7 cellular contexts compared by ENCODE assay signal in the genomic region with DNA sequence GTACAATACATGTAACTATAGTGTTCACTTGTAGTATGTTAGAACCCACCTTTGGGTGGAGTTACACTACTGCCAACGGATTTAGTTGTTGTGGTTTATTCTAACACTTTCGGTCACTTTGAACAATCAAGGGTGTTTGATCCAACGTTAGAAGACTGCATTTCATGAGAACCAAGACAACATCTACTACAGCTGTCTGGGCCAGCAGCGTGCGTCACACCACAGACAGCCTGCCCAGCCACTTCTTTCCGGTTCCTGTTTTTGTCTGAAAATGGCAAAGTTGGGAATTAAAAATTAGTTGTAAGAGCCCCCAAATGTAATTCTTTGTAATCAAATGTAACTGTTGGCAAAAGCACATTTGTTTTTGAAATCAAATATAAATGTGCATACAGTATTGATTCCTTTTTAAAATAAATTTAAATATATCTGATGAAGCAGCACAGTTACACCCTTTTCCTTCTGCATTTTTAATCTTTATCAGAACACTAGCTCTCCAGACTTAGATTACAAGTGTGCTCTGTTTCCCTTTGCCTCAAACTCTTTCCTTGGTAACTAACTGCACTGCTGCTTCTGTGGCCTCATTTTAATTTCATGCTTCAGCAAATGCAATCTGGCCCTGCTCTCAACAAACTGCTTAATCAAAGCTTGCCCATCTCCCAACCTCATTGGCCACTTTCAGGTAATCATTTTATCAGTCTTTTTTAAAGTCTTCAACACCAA.
DNase-seq lines count a peak whose midpoint lies in the region; ATAC-seq lines count a peak whose summit lies in the region.

No MANE protein-coding gene starts in this region.

- CTCF ChIA-PET in activated CD4-positive, alpha-beta memory T cell treated with anti-CD3 and anti-CD28 coated beads for 36 hours (lab: Charles Lee) = interaction anchor here (0.9 to 1.2 kb wide), 3 partner anchors 123 to 197 kb away, joined by 3 to 5 read pairs (median 3); no protein-coding TSS in a partner anchor

- peaks cover 12% of the 10 kb centered on the region for H3K9me3 Mint-ChIP-seq in activated CD4-positive, alpha-beta memory T cell treated with anti-CD3 and anti-CD28 coated beads for 36 hours

- H3K27me3 Mint-ChIP-seq in activated CD4-positive, alpha-beta memory T cell treated with anti-CD3 and anti-CD28 coated beads for 36 hours = no peaks in the 10 kb centered on the region

- DNase-seq in activated CD4-positive, alpha-beta memory T cell treated with anti-CD3 and anti-CD28 coated beads for 36 hours = peak; percentile 76
- peak; percentile 69 for DNase-seq in Right ventricle myocardium superior
- peak; percentile 51 for DNase-seq in stimulated activated CD4-positive, alpha-beta T cell treated with anti-CD3 and anti-CD28 coated beads, Interleukin-4, amount 100 ng/mL, for 1 hour
- DNase-seq in hepatic stellate cell (ENCODE audit: low spot score) = no peak
- DNase-seq in COLO668 (lab: John Stamatoyannopoulos, UW; ENCODE audit: unreplicated experiment) = no peak

- ATAC-seq in GM19463 (IDR thresholded peaks at IDR 0.05; ENCODE audit: unreplicated experiment) = peak; percentile 94
- ATAC-seq in HG03469 (IDR thresholded peaks at IDR 0.05; ENCODE audit: unreplicated experiment) = peak; percentile 89
- peak; percentile 69 for ATAC-seq in Right ventricle myocardium superior (ENCODE audit: poor library complexity)

- POLR2A ChIA-PET in activated CD4-positive, alpha-beta memory T cell treated with anti-CD3 and anti-CD28 coated beads for 36 hours (lab: Charles Lee) = interaction anchor here (0.6 to 1.5 kb wide), 2 partner anchors 179 to 1155 kb away, joined by 3 to 4 read pairs; no protein-coding TSS in a partner anchor

- intact Hi-C loops in activated CD4-positive, alpha-beta memory T cell treated with anti-CD3 and anti-CD28 coated beads for 36 hours (cut with micrococcal nuclease) = loop anchor here (1.0 to 5.0 kb wide), 8 partner anchors 17 to 185 kb away; no protein-coding TSS in a partner anchor
- intact Hi-C loops in Right ventricle myocardium superior (cut with DNase I) = no loop called here

- H3K4me1 Mint-ChIP-seq in activated CD4-positive, alpha-beta memory T cell treated with anti-CD3 and anti-CD28 coated beads for 36 hours (ENCODE audit: low read depth) = peaks cover 56% of the 10 kb centered on the region

- peak overlapping the region; percentile 87 for H3K27ac Mint-ChIP-seq in activated CD4-positive, alpha-beta memory T cell treated with anti-CD3 and anti-CD28 coated beads for 36 hours

- peak overlapping the region; percentile 25 for H3K4me3 Mint-ChIP-seq in activated CD4-positive, alpha-beta memory T cell treated with anti-CD3 and anti-CD28 coated beads for 36 hours

- no peaks in the 10 kb centered on the region for H3K36me3 Mint-ChIP-seq in activated CD4-positive, alpha-beta memory T cell treated with anti-CD3 and anti-CD28 coated beads for 36 hours

Comparison
In these comparisons a context has a peak if more than half of its experiments do, and no peak if none do; other contexts are left out.
1. DNase-seq: peak in activated CD4-positive, alpha-beta memory T cell treated with anti-CD3 and anti-CD28 coated beads for 36 hours (single experiment), Right ventricle myocardium superior (single experiment) and stimulated activated CD4-positive, alpha-beta T cell treated with anti-CD3 and anti-CD28 coated beads, Interleukin-4, amount 100 ng/mL, for 1 hour (single experiment); none in hepatic stellate cell (single experiment) and COLO668 (single experiment).
2. Peak in every context shown above with its lines, with median percentiles within 50 percentile points of each other: ATAC-seq.